In the genomic region with DNA sequence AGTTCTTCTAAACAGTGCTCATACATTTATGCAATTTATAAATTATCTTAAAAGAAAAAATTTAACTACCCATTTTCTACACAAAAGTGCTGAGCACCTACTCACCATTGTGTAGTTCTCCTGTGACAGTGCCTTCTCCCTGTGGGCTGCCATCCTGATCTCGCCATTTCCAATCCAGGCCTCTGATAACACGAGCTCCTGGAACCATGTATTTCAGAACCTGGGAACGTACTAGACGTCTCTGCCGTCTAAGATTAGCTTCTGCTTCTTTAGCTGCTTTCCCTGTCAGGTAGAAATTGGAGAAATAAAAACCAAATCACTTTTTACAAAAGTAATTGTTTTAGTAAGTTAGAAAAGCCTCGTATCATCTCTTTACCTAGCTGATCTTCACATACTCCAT, we compare ENCODE assay signal across 22 cellular contexts.
DNase-seq lines count a peak whose midpoint lies in the region; ATAC-seq and TF ChIP-seq lines count a peak whose summit lies in the region.
"Had no signal": no experiment of that assay in that cellular context is flagged by ENCODE, and none has a peak within 500 bp of the region (broad histone marks: within the 10 kb centered on the region; RNA-seq: fewer than 3 reads in every experiment).

No MANE protein-coding gene starts in this region.

- no peak overlapping the region for H2BK12ac ChIP-seq in H9 (ENCODE audit: insufficient read length, low read depth, low read length)

- no peak overlapping the region for H3K23ac ChIP-seq in H9 (ENCODE audit: insufficient read length, low read depth, low read length)

- no peak overlapping the region for H2AK5ac ChIP-seq in H9 (ENCODE audit: insufficient read length, low read length)

- H3K14ac ChIP-seq in H9 (ENCODE audit: insufficient read depth, low read length) = no peak overlapping the region

- no peak overlapping the region for H3K56ac ChIP-seq in H9 (ENCODE audit: insufficient read length, low read depth, low read length)

- H3T11ph ChIP-seq in H9 (ENCODE audit: low read length) = no peak overlapping the region

- no peak for ATAC-seq in activated T-helper 17 cell treated with anti-CD3 and anti-CD28 coated beads, Interleukin-2, amount 50 U/mL, for 72 hours (replicated peaks)
- ATAC-seq in HG02798 (IDR thresholded peaks at IDR 0.05; ENCODE audit: poor library complexity, unreplicated experiment) = no peak
- ATAC-seq: A549 had no signal

- peaks cover 12% of the 10 kb centered on the region for H3K4me1 Mint-ChIP-seq in activated T-cell treated with anti-CD3 and anti-CD28 coated beads, Interleukin-2, amount 50 U/mL, for 24 hours (ENCODE audit: low read depth)
- H3K4me1 Mint-ChIP-seq in H9 = peaks cover 5 to 12% of the 10 kb centered on the region in 2 experiments; a peak in 3 of 4 replicates
- peaks cover 13% of the 10 kb centered on the region for H3K4me1 Mint-ChIP-seq in activated T-helper 17 cell treated with anti-CD3 and anti-CD28 coated beads, Interleukin-2, amount 50 U/mL, for 72 hours
- no peaks in the 10 kb centered on the region for H3K4me1 Mint-ChIP-seq in nephron progenitor cell
- no peaks in the 10 kb centered on the region for H3K4me1 Mint-ChIP-seq in osteocyte (ENCODE audit: unreplicated experiment)

- peak overlapping the region; percentile 9 for H3K27ac Mint-ChIP-seq in activated T-cell treated with anti-CD3 and anti-CD28 coated beads, Interleukin-2, amount 50 U/mL, for 24 hours
- H3K27ac Mint-ChIP-seq in H9 = peak overlapping the region in 2 of 3 experiments; percentile 37 to 88; a peak in 4 of 7 replicates
- peak overlapping the region; percentile 77 for H3K27ac Mint-ChIP-seq in activated T-helper 17 cell treated with anti-CD3 and anti-CD28 coated beads, Interleukin-2, amount 50 U/mL, for 72 hours
- H3K27ac Mint-ChIP-seq in nephron progenitor cell = peak overlapping the region; percentile 62
- no peak overlapping the region for H3K27ac Mint-ChIP-seq in osteocyte (ENCODE audit: unreplicated experiment)

- H4K20me1 ChIP-seq in H9 (ENCODE audit: control insufficient read depth, insufficient read depth, insufficient read length) = no peaks in the 10 kb centered on the region

- no peaks in the 10 kb centered on the region for H3K27me3 Mint-ChIP-seq in activated T-cell treated with anti-CD3 and anti-CD28 coated beads, Interleukin-2, amount 50 U/mL, for 24 hours
- no peaks in the 10 kb centered on the region for H3K27me3 Mint-ChIP-seq in H9 (ENCODE audit: low read depth)
- H3K27me3 Mint-ChIP-seq in activated T-helper 17 cell treated with anti-CD3 and anti-CD28 coated beads, Interleukin-2, amount 50 U/mL, for 72 hours = no peaks in the 10 kb centered on the region
- peaks cover 3% of the 10 kb centered on the region for H3K27me3 Mint-ChIP-seq in nephron progenitor cell (ENCODE audit: low read depth, poor library complexity)
- no peaks in the 10 kb centered on the region for H3K27me3 Mint-ChIP-seq in osteocyte (ENCODE audit: unreplicated experiment)
- H3K27me3 Mint-ChIP-seq: CD8-positive, alpha-beta memory T cell had no signal

- H3K27ac ChIP-seq in H9 (ENCODE audit: insufficient read length, low read depth, low read length) = no peak overlapping the region
- H3K27ac ChIP-seq: 22Rv1, A549, BLaER1, GM23248, HL-60 had no signal

- H4K5ac ChIP-seq in H9 (ENCODE audit: insufficient read length, low read depth, low read length) = no peak overlapping the region

- DNase-seq in activated T-cell treated with anti-CD3 and anti-CD28 coated beads, Interleukin-2, amount 50 U/mL, for 24 hours = no peak
- no peak for DNase-seq in activated T-cell treated with anti-CD3 and anti-CD28 coated beads, Interleukin-2, amount 50 U/mL, for 48 hours
- no peak for DNase-seq in H9
- no peak for DNase-seq in nephron progenitor cell
- DNase-seq in HUDEP-2 (lab: John Stamatoyannopoulos, UW; ENCODE audit: unreplicated experiment in 76 of 76) = no peak
- no peak for DNase-seq in osteocyte (ENCODE audit: extremely low spot score, unreplicated experiment)
- DNase-seq: AML-193; CD8-positive, alpha-beta memory T cell; COR-L47; DMS 273 treated with DMSO at 0.1 percent for 48 hours; DMS53; DND-41; EL; GM23248; HCEC 1CT had no signal

- no peak overlapping the region for H3K4ac ChIP-seq in H9 (ENCODE audit: low read depth, low read length)

- H3K36me3 Mint-ChIP-seq in activated T-cell treated with anti-CD3 and anti-CD28 coated beads, Interleukin-2, amount 50 U/mL, for 24 hours (ENCODE audit: low read depth) = peaks cover 80% of the 10 kb centered on the region
- H3K36me3 Mint-ChIP-seq in H9 (ENCODE audit: insufficient read depth in 1 of 3, low read depth in 3 of 3) (peaks cover 25 to 66% (median 52%) of the 10 kb centered on the region in 3 experiments; a peak in 6 of 7 replicates), nephron progenitor cell (ENCODE audit: low read depth) (peaks cover 66% of the 10 kb centered on the region), osteocyte (ENCODE audit: unreplicated experiment) (peaks cover 41% of the 10 kb centered on the region)
- H3K36me3 Mint-ChIP-seq in activated T-helper 17 cell treated with anti-CD3 and anti-CD28 coated beads, Interleukin-2, amount 50 U/mL, for 72 hours (ENCODE audit: low read depth) = peaks cover 91% of the 10 kb centered on the region

- no peak overlapping the region for H3K18ac ChIP-seq in H9 (ENCODE audit: insufficient read length, low read depth, low read length)

- no peak overlapping the region for H3K4me3 Mint-ChIP-seq in activated T-cell treated with anti-CD3 and anti-CD28 coated beads, Interleukin-2, amount 50 U/mL, for 24 hours
- H3K4me3 Mint-ChIP-seq in H9 (no peak overlapping the region), nephron progenitor cell (no peak overlapping the region), osteocyte (ENCODE audit: unreplicated experiment) (no peak overlapping the region)
- H3K4me3 Mint-ChIP-seq in activated T-helper 17 cell treated with anti-CD3 and anti-CD28 coated beads, Interleukin-2, amount 50 U/mL, for 72 hours = no peak overlapping the region
- H3K4me3 Mint-ChIP-seq: CD14-positive monocyte; CD8-positive, alpha-beta memory T cell had no signal

- H2BK15ac ChIP-seq in H9 (ENCODE audit: low read depth, low read length) = no peak overlapping the region

- no peaks in the 10 kb centered on the region for H3K9me3 ChIP-seq in H9 (ENCODE audit: control insufficient read depth, low read depth, low read length)
- H3K9me3 ChIP-seq: A549, BLaER1 had no signal

- no peak overlapping the region for H2BK120ac ChIP-seq in H9 (ENCODE audit: low read depth, low read length, poor library complexity, severe bottlenecking)

- no peaks in the 10 kb centered on the region for H3K9me3 Mint-ChIP-seq in activated T-cell treated with anti-CD3 and anti-CD28 coated beads, Interleukin-2, amount 50 U/mL, for 24 hours
- H3K9me3 Mint-ChIP-seq in H9 (no peaks in the 10 kb centered on the region), nephron progenitor cell (no peaks in the 10 kb centered on the region), osteocyte (ENCODE audit: unreplicated experiment) (no peaks in the 10 kb centered on the region)
- no peaks in the 10 kb centered on the region for H3K9me3 Mint-ChIP-seq in activated T-helper 17 cell treated with anti-CD3 and anti-CD28 coated beads, Interleukin-2, amount 50 U/mL, for 72 hours
- H3K9me3 Mint-ChIP-seq: CD14-positive monocyte; CD8-positive, alpha-beta memory T cell had no signal

- no peaks in the 10 kb centered on the region for H3K4me1 ChIP-seq in H9 (ENCODE audit: insufficient read depth, low read length)

- no peak overlapping the region for H2BK5ac ChIP-seq in H9 (ENCODE audit: insufficient read length, low read length)

- no peak overlapping the region for H2AFZ ChIP-seq in H9 (ENCODE audit: low read length)
- H2AFZ ChIP-seq: GM23248 had no signal

- no peaks in the 10 kb centered on the region for H3K79me2 ChIP-seq in H9 (ENCODE audit: insufficient read depth, low read length)

- no peak overlapping the region for H4K91ac ChIP-seq in H9 (ENCODE audit: insufficient read length, low read depth, low read length)

- no CpG with 5 or more reads among the region's 6 CpGs for WGBS in H9 (ENCODE audit: extremely low coverage, insufficient read length, low lambda C conversion rate)

- no peak overlapping the region for H3K4me2 ChIP-seq in H9 (ENCODE audit: insufficient read depth, insufficient read length, low read length)
- H3K4me2 ChIP-seq: A549, BLaER1 had no signal

- TF ChIP-seq CTCF in H9 (conservative IDR thresholded peaks at IDR 0.05) (no peak), nephron progenitor cell (IDR thresholded peaks at IDR 0.05) (no peak), osteocyte (IDR thresholded peaks at IDR 0.05) (no peak)

- no peaks in the 10 kb centered on the region for H3K27me3 ChIP-seq in H9 (ENCODE audit: insufficient read depth, low read length)
- H3K27me3 ChIP-seq: BLaER1 had no signal

- H4K8ac ChIP-seq in H9 (replicated peaks; ENCODE audit: insufficient read length, low read depth, low read length) = no peak overlapping the region

- no peaks in the 10 kb centered on the region for H3K23me2 ChIP-seq in H9 (ENCODE audit: insufficient read length, low read depth, low read length, poor library complexity, severe bottlenecking)

- no peaks in the 10 kb centered on the region for H3K79me1 ChIP-seq in H9 (ENCODE audit: insufficient read depth, low read depth, low read length, poor library complexity, severe bottlenecking)

- no peak overlapping the region for H3K9ac ChIP-seq in H9 (ENCODE audit: extremely low read depth, insufficient read length, low read length)
- H3K9ac ChIP-seq: BLaER1, GM23248 had no signal

- H2BK20ac ChIP-seq in H9 (ENCODE audit: low read depth, low read length, poor library complexity, severe bottlenecking) = no peak overlapping the region
